ENCODE assay signal across 8 cellular contexts in genomic region chr3:128794067-128794768, GRCh38.
DNase-seq lines count a peak whose midpoint lies in the region; ATAC-seq and TF ChIP-seq lines count a peak whose summit lies in the region.

No MANE protein-coding gene starts in this region.

- intact Hi-C loops in natural killer cell (cut with micrococcal nuclease), result no loop called here
- intact Hi-C loops in lower leg skin (cut with DNase I; ENCODE audit: low total_unique reads), result no loop called here

- H3K36me3 Mint-ChIP-seq in natural killer cell, result peaks cover 13% of the 10 kb centered on the region

- peaks cover 22 to 42% of the 10 kb centered on the region in 2 donors for H3K4me1 Mint-ChIP-seq in natural killer cell

- TF ChIP-seq POLR2A in lower leg skin (IDR thresholded peaks at IDR 0.05), result no peak

- 56 to 68% methylated on average over 2 of the region's 2 CpGs for WGBS in lower leg skin, 2 donors

- H3K4me3 ChIP-seq in cardiac fibroblast (replicated peaks in 1 of 2; ENCODE audit: low read depth in 2 of 2, low read length in 2 of 2) (no peak overlapping the region), lower leg skin (ENCODE audit: low read depth, poor library complexity, severe bottlenecking) (no peak overlapping the region)

- no peak for TF ChIP-seq CTCF in cardiac fibroblast (IDR thresholded peaks at IDR 0.05; ENCODE audit: low read depth, low read length)
- TF ChIP-seq CTCF in natural killer cell (IDR thresholded peaks at IDR 0.05), result no peak
- no peak for TF ChIP-seq CTCF in lower leg skin (IDR thresholded peaks at IDR 0.05)

- peak; percentile 77 for DNase-seq in GM04504 (ENCODE audit: low read depth)
- DNase-seq in NCI-H226, result peak; percentile 57
- peak; percentile 60 to 83 for DNase-seq in cardiac fibroblast (ENCODE audit: low read depth in 2 of 2)
- DNase-seq in natural killer cell, result no peak
- no peak for DNase-seq in HuH-7 (ENCODE audit: low spot score)
- DNase-seq in NCI-H510A (lab: John Stamatoyannopoulos, UW), result no peak
- DNase-seq in lower leg skin (ENCODE audit: low spot score in 2 of 2), result no peak
- no peak for DNase-seq in NCI-H2107 treated with DMSO at 0.1 percent for 48 hours (lab: John Stamatoyannopoulos, UW; ENCODE audit: unreplicated experiment)

- no peak overlapping the region for H3K4me3 Mint-ChIP-seq in natural killer cell

- H3K9me3 Mint-ChIP-seq in natural killer cell, result no peaks in the 10 kb centered on the region

- ATAC-seq in natural killer cell, result no peak

- no peaks in the 10 kb centered on the region for H3K27me3 Mint-ChIP-seq in natural killer cell (ENCODE audit: low read depth in 2 of 2)

- H3K27ac Mint-ChIP-seq in natural killer cell, result peak overlapping the region; percentile 61 to 72

Comparison
In these comparisons a context has a peak if more than half of its experiments do, and no peak if none do; other contexts are left out.
1. DNase-seq: peak in GM04504 (single experiment), NCI-H226 (single experiment) and cardiac fibroblast (2 of 2); none in natural killer cell (single experiment), HuH-7 (single experiment), NCI-H510A (single experiment), lower leg skin (0 of 2) and NCI-H2107 treated with DMSO at 0.1 percent for 48 hours (single experiment).